ENCODE assay signal across 1 cellular context in genomic region chr7:26001662-26002244, GRCh38.
TF ChIP-seq lines count a peak whose summit lies in the region.

No MANE protein-coding gene starts in this region.

TF ChIP-seq in HepG2, 621 proteins besides CTCF, POLR2A, EP300 and RAD21 (continued from another document and continues in another):
- TF ChIP-seq POLR2AphosphoS2 (IDR thresholded peaks at IDR 0.05; ENCODE audit: low read depth, low read length) (no peak), ARNT2 (CRISPR knock-in tag; IDR thresholded peaks at IDR 0.05; ENCODE audit: low read depth) (no peak), SNAPC2 (CRISPR knock-in tag; IDR thresholded peaks at IDR 0.05) (0 out of 2 replicates have a peak, but pooled peaks have one; percentile 27), ZNF530 (CRISPR knock-in tag; IDR thresholded peaks at IDR 0.05; ENCODE audit: low read depth) (no peak), GATA4 (IDR thresholded peaks at IDR 0.05; ENCODE audit: borderline replicate concordance, low read depth) (peak; percentile 91), ZNF232 (CRISPR knock-in tag; IDR thresholded peaks at IDR 0.05; ENCODE audit: borderline replicate concordance) (no peak), EZH2 (conservative IDR thresholded peaks at IDR 0.05; ENCODE audit: low read depth, low read length) (no peak), FOXA3 (CRISPR knock-in tag; IDR thresholded peaks at IDR 0.05) (peak; percentile 81), MIXL1 (CRISPR knock-in tag; IDR thresholded peaks at IDR 0.05) (peak; percentile 84), TBX2 (CRISPR knock-in tag; IDR thresholded peaks at IDR 0.05; ENCODE audit: borderline replicate concordance) (peak; percentile 79), ESRRA (CRISPR knock-in tag; IDR thresholded peaks at IDR 0.05; ENCODE audit: low read depth) (no peak), TFAP4 (IDR thresholded peaks at IDR 0.05; ENCODE audit: borderline replicate concordance, low read depth) (0 out of 2 replicates have a peak, but pooled peaks have one; percentile 20), TCF12 (IDR thresholded peaks at IDR 0.05) (no peak), TCF12 (CRISPR knock-in tag; IDR thresholded peaks at IDR 0.05) (0 out of 2 replicates have a peak, but pooled peaks have one; percentile 37), SAP130 (CRISPR knock-in tag; IDR thresholded peaks at IDR 0.05; ENCODE audit: low read depth) (peak; percentile 40; the same call in 1 of the 2 replicates), NFE2L1 (CRISPR knock-in tag; IDR thresholded peaks at IDR 0.05; ENCODE audit: borderline replicate concordance) (no peak), SOX6 (IDR thresholded peaks at IDR 0.05) (no peak), SOX6 (CRISPR knock-in tag; IDR thresholded peaks at IDR 0.05) (peak; percentile 97), ZNF572 (CRISPR knock-in tag; IDR thresholded peaks at IDR 0.05) (no peak), CHCHD3 (CRISPR knock-in tag; IDR thresholded peaks at IDR 0.05) (no peak), ZNF207 (IDR thresholded peaks at IDR 0.05; ENCODE audit: borderline replicate concordance) (no peak), HNF4G (IDR thresholded peaks at IDR 0.05; ENCODE audit: borderline replicate concordance, low read depth, low read length) (peak; percentile 48; the same call in 1 of the 2 replicates), HNF4G (CRISPR knock-in tag; IDR thresholded peaks at IDR 0.05; ENCODE audit: borderline replicate concordance, low read depth) (no peak), RXRA (CRISPR knock-in tag; IDR thresholded peaks at IDR 0.05) (peak; percentile 52; the same call in 1 of the 2 replicates), ZNF12 (CRISPR knock-in tag; IDR thresholded peaks at IDR 0.05) (no peak), CEBPB (IDR thresholded peaks at IDR 0.05; ENCODE audit: borderline replicate concordance, low read depth, low read length) (no peak), CERS6 (CRISPR knock-in tag; IDR thresholded peaks at IDR 0.05) (no peak), TP53 (CRISPR knock-in tag; conservative IDR thresholded peaks at IDR 0.05) (no peak), ZNF557 (CRISPR knock-in tag; IDR thresholded peaks at IDR 0.05) (no peak), ATAD3A (CRISPR knock-in tag; IDR thresholded peaks at IDR 0.05) (no peak), SUZ12 (IDR thresholded peaks at IDR 0.05; ENCODE audit: low read depth, low read length) (no peak), HNF4A (CRISPR knock-in tag; IDR thresholded peaks at IDR 0.05) (peak; percentile 67), ZNF747 (CRISPR knock-in tag; IDR thresholded peaks at IDR 0.05; ENCODE audit: borderline replicate concordance) (no peak), EHMT2 (IDR thresholded peaks at IDR 0.05; ENCODE audit: borderline replicate concordance, low read depth, low read length) (no peak; the same call in 1 of the 2 replicates), ZMYM4 (CRISPR knock-in tag; IDR thresholded peaks at IDR 0.05) (no peak), ASH2L (IDR thresholded peaks at IDR 0.05; ENCODE audit: insufficient read length, low read depth, low read length) (peak; percentile 34)
- TF ChIP-seq, protein P1, sequence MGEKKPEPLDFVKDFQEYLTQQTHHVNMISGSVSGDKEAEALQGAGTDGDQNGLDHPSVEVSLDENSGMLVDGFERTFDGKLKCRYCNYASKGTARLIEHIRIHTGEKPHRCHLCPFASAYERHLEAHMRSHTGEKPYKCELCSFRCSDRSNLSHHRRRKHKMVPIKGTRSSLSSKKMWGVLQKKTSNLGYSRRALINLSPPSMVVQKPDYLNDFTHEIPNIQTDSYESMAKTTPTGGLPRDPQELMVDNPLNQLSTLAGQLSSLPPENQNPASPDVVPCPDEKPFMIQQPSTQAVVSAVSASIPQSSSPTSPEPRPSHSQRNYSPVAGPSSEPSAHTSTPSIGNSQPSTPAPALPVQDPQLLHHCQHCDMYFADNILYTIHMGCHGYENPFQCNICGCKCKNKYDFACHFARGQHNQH (CRISPR knock-in tag; IDR thresholded peaks at IDR 0.05): peak; percentile 20; the same call in 1 of the 2 replicates
- TF ChIP-seq, protein P2, sequence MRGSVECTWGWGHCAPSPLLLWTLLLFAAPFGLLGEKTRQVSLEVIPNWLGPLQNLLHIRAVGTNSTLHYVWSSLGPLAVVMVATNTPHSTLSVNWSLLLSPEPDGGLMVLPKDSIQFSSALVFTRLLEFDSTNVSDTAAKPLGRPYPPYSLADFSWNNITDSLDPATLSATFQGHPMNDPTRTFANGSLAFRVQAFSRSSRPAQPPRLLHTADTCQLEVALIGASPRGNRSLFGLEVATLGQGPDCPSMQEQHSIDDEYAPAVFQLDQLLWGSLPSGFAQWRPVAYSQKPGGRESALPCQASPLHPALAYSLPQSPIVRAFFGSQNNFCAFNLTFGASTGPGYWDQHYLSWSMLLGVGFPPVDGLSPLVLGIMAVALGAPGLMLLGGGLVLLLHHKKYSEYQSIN (CRISPR knock-in tag; IDR thresholded peaks at IDR 0.05; ENCODE audit: borderline replicate concordance): no peak
- TF ChIP-seq, protein P3, sequence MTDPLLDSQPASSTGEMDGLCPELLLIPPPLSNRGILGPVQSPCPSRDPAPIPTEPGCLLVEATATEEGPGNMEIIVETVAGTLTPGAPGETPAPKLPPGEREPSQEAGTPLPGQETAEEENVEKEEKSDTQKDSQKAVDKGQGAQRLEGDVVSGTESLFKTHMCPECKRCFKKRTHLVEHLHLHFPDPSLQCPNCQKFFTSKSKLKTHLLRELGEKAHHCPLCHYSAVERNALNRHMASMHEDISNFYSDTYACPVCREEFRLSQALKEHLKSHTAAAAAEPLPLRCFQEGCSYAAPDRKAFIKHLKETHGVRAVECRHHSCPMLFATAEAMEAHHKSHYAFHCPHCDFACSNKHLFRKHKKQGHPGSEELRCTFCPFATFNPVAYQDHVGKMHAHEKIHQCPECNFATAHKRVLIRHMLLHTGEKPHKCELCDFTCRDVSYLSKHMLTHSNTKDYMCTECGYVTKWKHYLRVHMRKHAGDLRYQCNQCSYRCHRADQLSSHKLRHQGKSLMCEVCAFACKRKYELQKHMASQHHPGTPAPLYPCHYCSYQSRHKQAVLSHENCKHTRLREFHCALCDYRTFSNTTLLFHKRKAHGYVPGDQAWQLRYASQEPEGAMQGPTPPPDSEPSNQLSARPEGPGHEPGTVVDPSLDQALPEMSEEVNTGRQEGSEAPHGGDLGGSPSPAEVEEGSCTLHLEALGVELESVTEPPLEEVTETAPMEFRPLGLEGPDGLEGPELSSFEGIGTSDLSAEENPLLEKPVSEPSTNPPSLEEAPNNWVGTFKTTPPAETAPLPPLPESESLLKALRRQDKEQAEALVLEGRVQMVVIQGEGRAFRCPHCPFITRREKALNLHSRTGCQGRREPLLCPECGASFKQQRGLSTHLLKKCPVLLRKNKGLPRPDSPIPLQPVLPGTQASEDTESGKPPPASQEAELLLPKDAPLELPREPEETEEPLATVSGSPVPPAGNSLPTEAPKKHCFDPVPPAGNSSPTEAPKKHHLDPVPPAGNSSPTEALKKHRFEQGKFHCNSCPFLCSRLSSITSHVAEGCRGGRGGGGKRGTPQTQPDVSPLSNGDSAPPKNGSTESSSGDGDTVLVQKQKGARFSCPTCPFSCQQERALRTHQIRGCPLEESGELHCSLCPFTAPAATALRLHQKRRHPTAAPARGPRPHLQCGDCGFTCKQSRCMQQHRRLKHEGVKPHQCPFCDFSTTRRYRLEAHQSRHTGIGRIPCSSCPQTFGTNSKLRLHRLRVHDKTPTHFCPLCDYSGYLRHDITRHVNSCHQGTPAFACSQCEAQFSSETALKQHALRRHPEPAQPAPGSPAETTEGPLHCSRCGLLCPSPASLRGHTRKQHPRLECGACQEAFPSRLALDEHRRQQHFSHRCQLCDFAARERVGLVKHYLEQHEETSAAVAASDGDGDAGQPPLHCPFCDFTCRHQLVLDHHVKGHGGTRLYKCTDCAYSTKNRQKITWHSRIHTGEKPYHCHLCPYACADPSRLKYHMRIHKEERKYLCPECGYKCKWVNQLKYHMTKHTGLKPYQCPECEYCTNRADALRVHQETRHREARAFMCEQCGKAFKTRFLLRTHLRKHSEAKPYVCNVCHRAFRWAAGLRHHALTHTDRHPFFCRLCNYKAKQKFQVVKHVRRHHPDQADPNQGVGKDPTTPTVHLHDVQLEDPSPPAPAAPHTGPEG (CRISPR knock-in tag; IDR thresholded peaks at IDR 0.05): no peak
- TF ChIP-seq, protein P4, sequence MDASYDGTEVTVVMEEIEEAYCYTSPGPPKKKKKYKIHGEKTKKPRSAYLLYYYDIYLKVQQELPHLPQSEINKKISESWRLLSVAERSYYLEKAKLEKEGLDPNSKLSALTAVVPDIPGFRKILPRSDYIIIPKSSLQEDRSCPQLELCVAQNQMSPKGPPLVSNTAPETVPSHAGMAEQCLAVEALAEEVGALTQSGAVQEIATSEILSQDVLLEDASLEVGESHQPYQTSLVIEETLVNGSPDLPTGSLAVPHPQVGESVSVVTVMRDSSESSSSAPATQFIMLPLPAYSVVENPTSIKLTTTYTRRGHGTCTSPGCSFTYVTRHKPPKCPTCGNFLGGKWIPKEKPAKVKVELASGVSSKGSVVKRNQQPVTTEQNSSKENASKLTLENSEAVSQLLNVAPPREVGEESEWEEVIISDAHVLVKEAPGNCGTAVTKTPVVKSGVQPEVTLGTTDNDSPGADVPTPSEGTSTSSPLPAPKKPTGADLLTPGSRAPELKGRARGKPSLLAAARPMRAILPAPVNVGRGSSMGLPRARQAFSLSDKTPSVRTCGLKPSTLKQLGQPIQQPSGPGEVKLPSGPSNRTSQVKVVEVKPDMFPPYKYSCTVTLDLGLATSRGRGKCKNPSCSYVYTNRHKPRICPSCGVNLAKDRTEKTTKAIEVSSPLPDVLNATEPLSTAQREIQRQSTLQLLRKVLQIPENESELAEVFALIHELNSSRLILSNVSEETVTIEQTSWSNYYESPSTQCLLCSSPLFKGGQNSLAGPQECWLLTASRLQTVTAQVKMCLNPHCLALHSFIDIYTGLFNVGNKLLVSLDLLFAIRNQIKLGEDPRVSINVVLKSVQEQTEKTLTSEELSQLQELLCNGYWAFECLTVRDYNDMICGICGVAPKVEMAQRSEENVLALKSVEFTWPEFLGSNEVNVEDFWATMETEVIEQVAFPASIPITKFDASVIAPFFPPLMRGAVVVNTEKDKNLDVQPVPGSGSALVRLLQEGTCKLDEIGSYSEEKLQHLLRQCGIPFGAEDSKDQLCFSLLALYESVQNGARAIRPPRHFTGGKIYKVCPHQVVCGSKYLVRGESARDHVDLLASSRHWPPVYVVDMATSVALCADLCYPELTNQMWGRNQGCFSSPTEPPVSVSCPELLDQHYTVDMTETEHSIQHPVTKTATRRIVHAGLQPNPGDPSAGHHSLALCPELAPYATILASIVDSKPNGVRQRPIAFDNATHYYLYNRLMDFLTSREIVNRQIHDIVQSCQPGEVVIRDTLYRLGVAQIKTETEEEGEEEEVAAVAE (CRISPR knock-in tag; IDR thresholded peaks at IDR 0.05; ENCODE audit: borderline replicate concordance): no peak
- TF ChIP-seq, protein P5, sequence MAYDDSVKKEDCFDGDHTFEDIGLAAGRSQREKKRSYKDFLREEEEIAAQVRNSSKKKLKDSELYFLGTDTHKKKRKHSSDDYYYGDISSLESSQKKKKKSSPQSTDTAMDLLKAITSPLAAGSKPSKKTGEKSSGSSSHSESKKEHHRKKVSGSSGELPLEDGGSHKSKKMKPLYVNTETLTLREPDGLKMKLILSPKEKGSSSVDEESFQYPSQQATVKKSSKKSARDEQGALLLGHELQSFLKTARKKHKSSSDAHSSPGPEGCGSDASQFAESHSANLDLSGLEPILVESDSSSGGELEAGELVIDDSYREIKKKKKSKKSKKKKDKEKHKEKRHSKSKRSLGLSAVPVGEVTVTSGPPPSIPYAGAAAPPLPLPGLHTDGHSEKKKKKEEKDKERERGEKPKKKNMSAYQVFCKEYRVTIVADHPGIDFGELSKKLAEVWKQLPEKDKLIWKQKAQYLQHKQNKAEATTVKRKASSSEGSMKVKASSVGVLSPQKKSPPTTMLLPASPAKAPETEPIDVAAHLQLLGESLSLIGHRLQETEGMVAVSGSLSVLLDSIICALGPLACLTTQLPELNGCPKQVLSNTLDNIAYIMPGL (CRISPR knock-in tag; IDR thresholded peaks at IDR 0.05; ENCODE audit: borderline replicate concordance in 1 of 2, low read depth in 1 of 2): no peak
- TF ChIP-seq, protein P6, sequence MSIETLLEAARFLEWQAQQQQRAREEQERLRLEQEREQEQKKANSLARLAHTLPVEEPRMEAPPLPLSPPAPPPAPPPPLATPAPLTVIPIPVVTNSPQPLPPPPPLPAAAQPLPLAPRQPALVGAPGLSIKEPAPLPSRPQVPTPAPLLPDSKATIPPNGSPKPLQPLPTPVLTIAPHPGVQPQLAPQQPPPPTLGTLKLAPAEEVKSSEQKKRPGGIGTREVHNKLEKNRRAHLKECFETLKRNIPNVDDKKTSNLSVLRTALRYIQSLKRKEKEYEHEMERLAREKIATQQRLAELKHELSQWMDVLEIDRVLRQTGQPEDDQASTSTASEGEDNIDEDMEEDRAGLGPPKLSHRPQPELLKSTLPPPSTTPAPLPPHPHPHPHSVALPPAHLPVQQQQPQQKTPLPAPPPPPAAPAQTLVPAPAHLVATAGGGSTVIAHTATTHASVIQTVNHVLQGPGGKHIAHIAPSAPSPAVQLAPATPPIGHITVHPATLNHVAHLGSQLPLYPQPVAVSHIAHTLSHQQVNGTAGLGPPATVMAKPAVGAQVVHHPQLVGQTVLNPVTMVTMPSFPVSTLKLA (IDR thresholded peaks at IDR 0.05): no peak
- TF ChIP-seq, protein P7, sequence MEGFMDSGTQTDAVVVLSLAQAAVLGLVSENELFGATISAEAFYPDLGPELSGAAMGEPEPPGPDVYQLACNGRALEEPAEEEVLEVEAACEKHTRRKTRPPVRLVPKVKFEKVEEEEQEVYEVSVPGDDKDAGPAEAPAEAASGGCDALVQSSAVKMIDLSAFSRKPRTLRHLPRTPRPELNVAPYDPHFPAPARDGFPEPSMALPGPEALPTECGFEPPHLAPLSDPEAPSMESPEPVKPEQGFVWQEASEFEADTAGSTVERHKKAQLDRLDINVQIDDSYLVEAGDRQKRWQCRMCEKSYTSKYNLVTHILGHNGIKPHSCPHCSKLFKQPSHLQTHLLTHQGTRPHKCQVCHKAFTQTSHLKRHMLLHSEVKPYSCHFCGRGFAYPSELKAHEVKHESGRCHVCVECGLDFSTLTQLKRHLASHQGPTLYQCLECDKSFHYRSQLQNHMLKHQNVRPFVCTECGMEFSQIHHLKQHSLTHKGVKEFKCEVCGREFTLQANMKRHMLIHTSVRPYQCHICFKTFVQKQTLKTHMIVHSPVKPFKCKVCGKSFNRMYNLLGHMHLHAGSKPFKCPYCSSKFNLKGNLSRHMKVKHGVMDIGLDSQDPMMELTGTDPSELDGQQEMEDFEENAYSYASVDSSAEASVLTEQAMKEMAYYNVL (CRISPR knock-in tag; IDR thresholded peaks at IDR 0.05; ENCODE audit: borderline replicate concordance): 0 out of 2 replicates have a peak, but pooled peaks have one; percentile 48
